20 cellular contexts compared by ENCODE assay signal in genomic region chr10:62354941-62355340, GRCh38.
"Had no signal": no experiment of that assay in that cellular context is flagged by ENCODE, and none has a peak within 500 bp of the region (broad histone marks: within the 10 kb centered on the region; RNA-seq: fewer than 3 reads in every experiment).

No MANE protein-coding gene starts in this region.

- H3K27me3 Mint-ChIP-seq: T-cell had no signal

- H3K27ac Mint-ChIP-seq: activated naive CD4-positive, alpha-beta T cell treated with anti-CD3 and anti-CD28 coated beads for 36 hours; activated naive CD8-positive, alpha-beta T cell treated with anti-CD3 and anti-CD28 coated beads, Interleukin-2, amount 50 U/mL, for 24 hours; naive B cell; neural progenitor cell; T-cell had no signal

- DNase-seq: activated CD4-positive, alpha-beta T cell treated with anti-CD3 and anti-CD28 coated beads, Interleukin-2, amount 50 U/mL, for 1 hour; activated naive CD4-positive, alpha-beta T cell treated with anti-CD3 and anti-CD28 coated beads for 36 hours; activated naive CD8-positive, alpha-beta T cell treated with anti-CD3 and anti-CD28 coated beads, Interleukin-2, amount 50 U/mL, for 24 hours; activated T-cell treated with anti-CD3 and anti-CD28 coated beads for 4 hours; body of pancreas; caudate nucleus; colonic mucosa; effector CD4-positive, alpha-beta T cell; islet precursor cell; mammary epithelial cell; naive B cell; sigmoid colon; stimulated activated CD4-positive, alpha-beta T cell treated with anti-CD3 and anti-CD28 coated beads, Interleukin-2, amount 100 ng/mL, for 24 hours; stomach; T-cell; T-helper 9 cell had no signal

- H3K36me3 Mint-ChIP-seq: T-cell had no signal

- H3K4me3 Mint-ChIP-seq: activated naive CD4-positive, alpha-beta T cell treated with anti-CD3 and anti-CD28 coated beads for 36 hours; activated naive CD8-positive, alpha-beta T cell treated with anti-CD3 and anti-CD28 coated beads, Interleukin-2, amount 50 U/mL, for 24 hours; naive B cell; neural progenitor cell; T-cell had no signal

- H3K4me3 ChIP-seq: body of pancreas, colonic mucosa, gastroesophageal sphincter, neural progenitor cell, sigmoid colon, stomach, thoracic aorta had no signal

- ATAC-seq: activated CD4-positive, CD25-positive, alpha-beta regulatory T cell treated with anti-CD3 and anti-CD28 coated beads, Interleukin-2, amount 50 U/mL, for 24 hours; activated naive CD8-positive, alpha-beta T cell treated with anti-CD3 and anti-CD28 coated beads, Interleukin-2, amount 50 U/mL, for 24 hours; body of pancreas; gastroesophageal sphincter; T-cell had no signal

- H3K4me1 Mint-ChIP-seq: naive B cell, neural progenitor cell had no signal
